ENCODE assay signal across 8 cellular contexts in the genomic region with DNA sequence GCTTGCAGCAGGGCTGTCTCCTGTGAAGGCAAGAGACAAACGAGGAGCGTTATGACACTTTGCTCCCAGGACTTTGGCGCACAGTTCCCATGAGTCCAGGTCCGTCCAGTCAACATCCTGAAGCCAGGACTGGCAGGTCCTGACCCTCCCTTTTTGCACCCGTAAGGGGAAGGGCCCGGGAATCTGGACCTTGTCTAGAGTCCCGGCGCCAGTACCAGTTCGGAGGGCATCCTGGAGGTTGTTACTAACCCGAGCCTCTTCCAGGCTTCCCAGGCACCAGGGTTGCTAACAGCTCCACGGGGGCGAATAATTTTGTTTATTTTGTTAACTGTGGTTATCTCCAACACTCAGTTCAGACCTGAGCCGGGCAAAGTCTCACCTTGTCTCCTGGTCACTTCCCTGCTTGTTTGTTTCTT.
A peak's percentile ranks its signal among the peaks of the same experiment; 100 is the strongest.
DNase-seq lines count a peak whose midpoint lies in the region; ATAC-seq and TF ChIP-seq lines count a peak whose summit lies in the region.

No MANE protein-coding gene starts in this region.

- H3K9ac ChIP-seq in ES-I3 (ENCODE audit: low read depth, low read length) = peak overlapping the region; percentile 94; the same call in 1 of the 2 replicates

- H3K9me3 ChIP-seq in ES-I3 (ENCODE audit: control insufficient read depth, insufficient read depth, low read length) (no peaks in the 10 kb centered on the region), RWPE2 (ENCODE audit: severe bottlenecking) (no peaks in the 10 kb centered on the region), muscle layer of duodenum (ENCODE audit: control insufficient read depth in 1 of 2, low read length in 2 of 2) (no peaks in the 10 kb centered on the region)

- H3K4me3 ChIP-seq in RWPE2 (ENCODE audit: severe bottlenecking) (peak overlapping the region; percentile 65), muscle layer of duodenum (ENCODE audit: low read depth in 1 of 2, low read length in 2 of 2) (peak overlapping the region; percentile 81 to 86)

- TF ChIP-seq CTCF in RWPE2 (IDR thresholded peaks at IDR 0.05; ENCODE audit: poor library complexity, severe bottlenecking) = no peak

- DNase-seq in RWPE2 (ENCODE audit: low spot score) (no peak), epithelial cell of prostate (ENCODE audit: low read depth, low spot score) (no peak), globus pallidus (ENCODE audit: low spot score) (no peak)

- ATAC-seq in RWPE2 (ENCODE audit: low read depth) (peak; percentile 44), GM18858 (IDR thresholded peaks at IDR 0.05; ENCODE audit: unreplicated experiment) (no peak), GM19328 (IDR thresholded peaks at IDR 0.05; ENCODE audit: unreplicated experiment) (no peak), GM19397 (IDR thresholded peaks at IDR 0.05; ENCODE audit: unreplicated experiment) (no peak)

- H3K27ac ChIP-seq in RWPE2 (ENCODE audit: poor library complexity, severe bottlenecking) = peak overlapping the region; percentile 30
- peak overlapping the region; percentile 26 for H3K27ac ChIP-seq in epithelial cell of prostate
- H3K27ac ChIP-seq in muscle layer of duodenum (ENCODE audit: low read length) = peak overlapping the region; percentile 81

- H3K36me3 ChIP-seq in ES-I3 (ENCODE audit: insufficient read depth, low read length) = no peaks in the 10 kb centered on the region
- H3K36me3 ChIP-seq in RWPE2 (ENCODE audit: low read depth) = no peaks in the 10 kb centered on the region
- no peaks in the 10 kb centered on the region for H3K36me3 ChIP-seq in muscle layer of duodenum (ENCODE audit: control insufficient read depth in 1 of 2, insufficient read depth in 2 of 2, low read length in 2 of 2)

- H3K4me1 ChIP-seq in ES-I3 (ENCODE audit: insufficient read depth, low read length) = no peaks in the 10 kb centered on the region
- H3K4me1 ChIP-seq in RWPE2 (ENCODE audit: insufficient read depth, poor library complexity, severe bottlenecking) = no peaks in the 10 kb centered on the region
- peaks cover 0 to 8% of the 10 kb centered on the region in 2 donors for H3K4me1 ChIP-seq in muscle layer of duodenum (ENCODE audit: control insufficient read depth in 1 of 2, insufficient read depth in 2 of 2, low read length in 2 of 2)

- no peaks in the 10 kb centered on the region for H3K27me3 ChIP-seq in RWPE2 (ENCODE audit: insufficient read depth, poor library complexity, severe bottlenecking)
- H3K27me3 ChIP-seq in muscle layer of duodenum (ENCODE audit: low read depth, low read length) = no peaks in the 10 kb centered on the region

Comparison
In these comparisons a context has a peak if more than half of its experiments do, and no peak if none do; other contexts are left out.
1. H3K27ac ChIP-seq: peak in every context shown above with its lines; median percentile 81 in muscle layer of duodenum; 30 in RWPE2; 26 in epithelial cell of prostate.